In the genomic region with DNA sequence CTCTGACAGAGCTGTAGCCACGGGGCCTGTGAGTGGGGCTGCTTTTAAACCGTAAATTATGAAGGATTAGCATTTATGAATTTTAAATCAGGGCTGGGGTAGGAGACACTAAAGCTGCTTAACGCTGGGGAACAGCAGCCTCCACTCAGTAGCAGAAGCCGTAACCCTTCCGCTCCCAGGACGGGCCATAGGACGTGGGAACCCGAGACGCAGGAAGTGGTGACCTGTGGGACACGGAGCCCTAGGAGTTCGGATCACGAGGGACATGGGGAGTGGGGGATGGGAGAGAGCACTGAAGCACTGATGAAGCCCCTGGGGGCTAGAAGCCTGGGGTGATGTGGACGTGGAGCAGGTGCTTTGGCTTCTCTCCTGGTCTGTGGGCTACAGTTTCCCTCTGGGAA, we compare ENCODE assay signal across 18 cellular contexts.
DNase-seq lines count a peak whose midpoint lies in the region; ATAC-seq, FAIRE-seq and TF ChIP-seq lines count a peak whose summit lies in the region.
"Had no signal": no experiment of that assay in that cellular context is flagged by ENCODE, and none has a peak within 500 bp of the region (broad histone marks: within the 10 kb centered on the region; RNA-seq: fewer than 3 reads in every experiment).

No MANE protein-coding gene starts in this region.

- no peak for FAIRE-seq in HTR-8/SVneo (lab: Jason Lieb, UNC)
- FAIRE-seq: HepG2 had no signal

- peaks cover 34% of the 10 kb centered on the region for H3K4me1 ChIP-seq in neuron (ENCODE audit: insufficient read depth, low read length)
- H3K4me1 ChIP-seq: ascending aorta, parathyroid adenoma had no signal

- H3K9me3 ChIP-seq in neuron (ENCODE audit: low read length) = no peaks in the 10 kb centered on the region
- H3K9me3 ChIP-seq: ascending aorta, thyroid gland had no signal

- H3K36me3 ChIP-seq in neuron (ENCODE audit: insufficient read depth, low read length) = no peaks in the 10 kb centered on the region
- H3K36me3 ChIP-seq: ascending aorta, thyroid gland had no signal

- no peak for TF ChIP-seq CTCF in brain (conservative IDR thresholded peaks at IDR 0.05)

- peak overlapping the region; percentile 31 to 74 (median 68) for H3K4me3 Mint-ChIP-seq in brain

- DNase-seq in NCI-H748 (lab: John Stamatoyannopoulos, UW; ENCODE audit: unreplicated experiment) = peak; percentile 54
- DNase-seq in NCI-H748 treated with DMSO at 0.1 percent for 48 hours (lab: John Stamatoyannopoulos, UW) = no peak
- peak; percentile 81 for DNase-seq in NCI-H1105 treated with DMSO at 0.1 percent for 48 hours (lab: John Stamatoyannopoulos, UW)
- DNase-seq in stimulated activated CD8-positive, alpha-beta memory T cell treated with anti-CD3 and anti-CD28 coated beads, Interleukin-4, amount 100 ng/mL, for 48 hours = no peak
- no peak for DNase-seq in HTR-8/SVneo (ENCODE audit: insufficient read length, low spot score)
- DNase-seq: activated CD4-positive, alpha-beta T cell treated with anti-CD3 and anti-CD28 coated beads, Interleukin-2, amount 50 U/mL, for 1 hour; activated naive CD4-positive, alpha-beta T cell treated with Interleukin-2 at 50 U/mL for 16 hours; DMS53; H7; RPMI8226; stimulated activated naive CD4-positive, alpha-beta T cell treated with Interleukin-2 at 50 U/mL for 16 hours had no signal

- no peaks in the 10 kb centered on the region for H3K36me3 Mint-ChIP-seq in brain

- H2AFZ ChIP-seq in neuron (ENCODE audit: low read depth, low read length) = peak overlapping the region; percentile 42

- ATAC-seq in HG02885 (IDR thresholded peaks at IDR 0.05; ENCODE audit: poor library complexity, unreplicated experiment) = no peak

- H3K27me3 Mint-ChIP-seq in brain = peaks cover 29% of the 10 kb centered on the region

- no peaks in the 10 kb centered on the region for H3K27me3 ChIP-seq in neuron (ENCODE audit: insufficient read depth, low read length)
- H3K27me3 ChIP-seq: ascending aorta, thyroid gland had no signal

- H3K4me1 Mint-ChIP-seq in brain = peaks cover 89% of the 10 kb centered on the region

- H3K9me3 Mint-ChIP-seq in brain = peaks cover 0 to 4% (median 0%) of the 10 kb centered on the region in 5 experiments

- peak overlapping the region; percentile 70 to 95 (median 89) for H3K27ac Mint-ChIP-seq in brain

- no peak overlapping the region for H3K4me3 ChIP-seq in neuron (ENCODE audit: low read length)
- H3K4me3 ChIP-seq: ascending aorta, thyroid gland had no signal

Comparison
In these comparisons a context has a peak if more than half of its experiments do, and no peak if none do; other contexts are left out.
1. DNase-seq: peak in NCI-H748 (single experiment) and NCI-H1105 treated with DMSO at 0.1 percent for 48 hours (single experiment); none in NCI-H748 treated with DMSO at 0.1 percent for 48 hours (single experiment), stimulated activated CD8-positive, alpha-beta memory T cell treated with anti-CD3 and anti-CD28 coated beads, Interleukin-4, amount 100 ng/mL, for 48 hours (single experiment) and HTR-8/SVneo (single experiment).